Comparison of ENCODE assay signal across 1 cellular context in the genomic region with DNA sequence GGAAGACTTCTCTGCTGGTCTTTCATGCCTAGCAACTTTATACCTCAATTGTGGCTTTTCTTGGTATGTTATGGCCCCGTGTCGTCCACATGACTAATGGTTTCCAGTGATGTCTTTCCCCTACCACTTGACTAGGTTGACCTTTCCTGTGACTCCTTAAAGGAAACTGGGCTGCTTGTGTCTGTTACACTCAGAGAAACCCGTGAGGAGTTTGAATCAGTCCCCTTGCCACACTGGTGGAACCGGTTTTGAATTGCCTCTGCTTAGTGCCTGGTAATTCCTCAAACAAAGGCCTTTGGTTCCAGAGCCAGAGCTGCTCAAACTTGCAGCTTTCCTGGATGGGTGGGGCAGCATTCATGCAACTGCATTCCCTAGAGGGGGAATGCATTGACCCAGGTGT.
A peak's percentile ranks its signal among the peaks of the same experiment; 100 is the strongest.
TF ChIP-seq lines count a peak whose summit lies in the region.

No MANE protein-coding gene starts in this region.

TF ChIP-seq in HCT116, 20 proteins besides CTCF, POLR2A, EP300 and RAD21 (continued from another document):
- peak; percentile 89 for TF ChIP-seq SRF (IDR thresholded peaks at IDR 0.05; ENCODE audit: low read depth)
- TF ChIP-seq ZFX (IDR thresholded peaks at IDR 0.05), result no peak
- peak; percentile 99 for TF ChIP-seq SP1 (IDR thresholded peaks at IDR 0.05; ENCODE audit: low read depth)
- TF ChIP-seq POLR2AphosphoS5 (IDR thresholded peaks at IDR 0.05; ENCODE audit: low read depth, low read length), result peak; percentile 81
- TF ChIP-seq YY1 (IDR thresholded peaks at IDR 0.05; ENCODE audit: extremely low read depth, insufficient replicate concordance, low read depth, low read length), result peak; percentile 74
- TF ChIP-seq, protein P1, sequence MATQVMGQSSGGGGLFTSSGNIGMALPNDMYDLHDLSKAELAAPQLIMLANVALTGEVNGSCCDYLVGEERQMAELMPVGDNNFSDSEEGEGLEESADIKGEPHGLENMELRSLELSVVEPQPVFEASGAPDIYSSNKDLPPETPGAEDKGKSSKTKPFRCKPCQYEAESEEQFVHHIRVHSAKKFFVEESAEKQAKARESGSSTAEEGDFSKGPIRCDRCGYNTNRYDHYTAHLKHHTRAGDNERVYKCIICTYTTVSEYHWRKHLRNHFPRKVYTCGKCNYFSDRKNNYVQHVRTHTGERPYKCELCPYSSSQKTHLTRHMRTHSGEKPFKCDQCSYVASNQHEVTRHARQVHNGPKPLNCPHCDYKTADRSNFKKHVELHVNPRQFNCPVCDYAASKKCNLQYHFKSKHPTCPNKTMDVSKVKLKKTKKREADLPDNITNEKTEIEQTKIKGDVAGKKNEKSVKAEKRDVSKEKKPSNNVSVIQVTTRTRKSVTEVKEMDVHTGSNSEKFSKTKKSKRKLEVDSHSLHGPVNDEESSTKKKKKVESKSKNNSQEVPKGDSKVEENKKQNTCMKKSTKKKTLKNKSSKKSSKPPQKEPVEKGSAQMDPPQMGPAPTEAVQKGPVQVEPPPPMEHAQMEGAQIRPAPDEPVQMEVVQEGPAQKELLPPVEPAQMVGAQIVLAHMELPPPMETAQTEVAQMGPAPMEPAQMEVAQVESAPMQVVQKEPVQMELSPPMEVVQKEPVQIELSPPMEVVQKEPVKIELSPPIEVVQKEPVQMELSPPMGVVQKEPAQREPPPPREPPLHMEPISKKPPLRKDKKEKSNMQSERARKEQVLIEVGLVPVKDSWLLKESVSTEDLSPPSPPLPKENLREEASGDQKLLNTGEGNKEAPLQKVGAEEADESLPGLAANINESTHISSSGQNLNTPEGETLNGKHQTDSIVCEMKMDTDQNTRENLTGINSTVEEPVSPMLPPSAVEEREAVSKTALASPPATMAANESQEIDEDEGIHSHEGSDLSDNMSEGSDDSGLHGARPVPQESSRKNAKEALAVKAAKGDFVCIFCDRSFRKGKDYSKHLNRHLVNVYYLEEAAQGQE (IDR thresholded peaks at IDR 0.05; ENCODE audit: low read depth), result no peak
